1 cellular context compared by ENCODE assay signal in genomic region chr18:76455015-76455676, GRCh38.
TF ChIP-seq lines count a peak whose summit lies in the region.

No MANE protein-coding gene starts in this region.

TF ChIP-seq in SK-N-SH treated with all-trans-retinoic acid at 6 μM for 48 hours, 23 proteins besides CTCF, POLR2A, EP300 and RAD21 (continued from another document):
- TF ChIP-seq PPARA (CRISPR knock-in tag; IDR thresholded peaks at IDR 0.05; ENCODE audit: borderline replicate concordance), result no peak
